In genomic region chr1:78839704-78840277, GRCh38 we compare ENCODE assay signal across 8 cellular contexts.
DNase-seq lines count a peak whose midpoint lies in the region; ATAC-seq, FAIRE-seq and TF ChIP-seq lines count a peak whose summit lies in the region.

No MANE protein-coding gene starts in this region.

- H3K4me1 Mint-ChIP-seq in endodermal cell (peaks cover 8% of the 10 kb centered on the region), neural progenitor cell (peaks cover 20% of the 10 kb centered on the region)

- CTCF ChIA-PET in BJ (lab: Yijun Ruan, JAX) = interaction anchor here (0.9 to 3.4 kb wide), 8 partner anchors 11 to 513 kb away, joined by 3 to 27 read pairs (median 3); no protein-coding TSS in a partner anchor

- 50% methylated on average over 2 of the region's 2 CpGs; no CpG with 5 or more reads in 1 of the 2 experiments for WGBS in endodermal cell (ENCODE audit: insufficient coverage in 1 of 2, insufficient read length in 1 of 2), 2 experiments

- no peaks in the 10 kb centered on the region for H3K4me1 ChIP-seq in endodermal cell (ENCODE audit: control insufficient read depth, insufficient read depth, low read length)
- H3K4me1 ChIP-seq in neural progenitor cell = peaks cover 20% of the 10 kb centered on the region

- H3K4me3 ChIP-seq in BJ (ENCODE audit: low read depth, low read length) (no peak overlapping the region), endodermal cell (ENCODE audit: low read length) (no peak overlapping the region), neural progenitor cell (no peak overlapping the region)

- H3K79me2 ChIP-seq in neural progenitor cell (ENCODE audit: low read depth) = no peaks in the 10 kb centered on the region

- H3K36me3 Mint-ChIP-seq in endodermal cell (ENCODE audit: low read depth) (no peaks in the 10 kb centered on the region), neural progenitor cell (no peaks in the 10 kb centered on the region)

- H3K4me2 ChIP-seq in neural progenitor cell = no peak overlapping the region

- ATAC-seq in HG03521 (IDR thresholded peaks at IDR 0.05; ENCODE audit: unreplicated experiment) = peak; percentile 49
- ATAC-seq in GM21447 (IDR thresholded peaks at IDR 0.05; ENCODE audit: unreplicated experiment) = no peak

- H3K9ac ChIP-seq in endodermal cell (ENCODE audit: extremely low read depth, low read length, poor library complexity, severe bottlenecking) = no peak overlapping the region
- H3K9ac ChIP-seq in neural progenitor cell = no peak overlapping the region

- POLR2A ChIA-PET in BJ (lab: Charles Lee) = interaction anchor here (0.6 kb wide), 2 partner anchors 125 to 320 kb away, joined by 3 read pairs; no protein-coding TSS in a partner anchor

- FAIRE-seq in RCC 7860 (lab: Jason Lieb, UNC) = peak; percentile 91

- no peak overlapping the region for H2AFZ ChIP-seq in neural progenitor cell (replicated peaks)

- DNase-seq in BJ (ENCODE audit: low read depth) = no peak
- DNase-seq in GM13976 (ENCODE audit: low spot score) = peak; percentile 48
- peak; percentile 39 for DNase-seq in RCC 7860 (ENCODE audit: low spot score)
- DNase-seq in endodermal cell = peak; percentile 69
- peak; percentile 60 for DNase-seq in neural progenitor cell (ENCODE audit: low spot score)
- DNase-seq in occipital lobe (lab: John Stamatoyannopoulos, UW) = no peak

- in situ Hi-C loops in GM13976 (cut with MboI; ENCODE audit: low sequenced_read_pairs, unreplicated experiment) = no loop called here

- TF ChIP-seq CTCF in BJ (IDR thresholded peaks at IDR 0.05; ENCODE audit: insufficient read depth, low read depth, low read length) (peak; percentile 58), GM13976 (IDR thresholded peaks at IDR 0.05; ENCODE audit: borderline replicate concordance, control extremely low read depth, extremely low read depth, insufficient read depth, missing control alignments) (peak; percentile 43), endodermal cell (conservative IDR thresholded peaks at IDR 0.05) (peak; percentile 88), neural progenitor cell (IDR thresholded peaks at IDR 0.05) (peak; percentile 86)

- no peaks in the 10 kb centered on the region for H3K36me3 ChIP-seq in BJ (ENCODE audit: control insufficient read depth, insufficient read depth, low read length)
- no peaks in the 10 kb centered on the region for H3K36me3 ChIP-seq in endodermal cell (ENCODE audit: control insufficient read depth, insufficient read depth, low read length)
- H3K36me3 ChIP-seq in neural progenitor cell = no peaks in the 10 kb centered on the region

- H3K27me3 Mint-ChIP-seq in endodermal cell (ENCODE audit: insufficient read depth) (no peaks in the 10 kb centered on the region), neural progenitor cell (ENCODE audit: insufficient read depth, low read depth) (no peaks in the 10 kb centered on the region)

- H3K27ac ChIP-seq in endodermal cell (ENCODE audit: low read depth, low read length) (no peak overlapping the region), neural progenitor cell (no peak overlapping the region)

- H3K27me3 ChIP-seq in BJ (ENCODE audit: control insufficient read depth, insufficient read depth, low read length) (no peaks in the 10 kb centered on the region), endodermal cell (ENCODE audit: control insufficient read depth, insufficient read depth, low read length, poor library complexity, severe bottlenecking) (no peaks in the 10 kb centered on the region), neural progenitor cell (no peaks in the 10 kb centered on the region)

- no peaks in the 10 kb centered on the region for H4K20me1 ChIP-seq in neural progenitor cell (ENCODE audit: low read depth)

- H3K27ac Mint-ChIP-seq in endodermal cell (no peak overlapping the region), neural progenitor cell (no peak overlapping the region)

- H3K9me3 Mint-ChIP-seq in endodermal cell (peaks cover under 1% of the 10 kb centered on the region), neural progenitor cell (no peaks in the 10 kb centered on the region)

- no peaks in the 10 kb centered on the region for H3F3A ChIP-seq in neural progenitor cell (ENCODE audit: low read depth)

- H3K9me3 ChIP-seq in endodermal cell (ENCODE audit: control insufficient read depth, low read length) = no peaks in the 10 kb centered on the region
- H3K9me3 ChIP-seq in neural progenitor cell (ENCODE audit: low read depth) = no peaks in the 10 kb centered on the region

- H3K4me3 Mint-ChIP-seq in endodermal cell = no peak overlapping the region
- H3K4me3 Mint-ChIP-seq in neural progenitor cell = no peak overlapping the region

Comparison
In these comparisons a context has a peak if more than half of its experiments do, and no peak if none do; other contexts are left out.
1. DNase-seq: peak in GM13976 (single experiment), RCC 7860 (single experiment), endodermal cell (single experiment) and neural progenitor cell (single experiment); none in BJ (single experiment) and occipital lobe (single experiment).
2. Peak in every context shown above with its lines, with median percentiles within 50 percentile points of each other: CTCF ChIP-seq.